ENCODE assay signal across 8 cellular contexts in the genomic region with DNA sequence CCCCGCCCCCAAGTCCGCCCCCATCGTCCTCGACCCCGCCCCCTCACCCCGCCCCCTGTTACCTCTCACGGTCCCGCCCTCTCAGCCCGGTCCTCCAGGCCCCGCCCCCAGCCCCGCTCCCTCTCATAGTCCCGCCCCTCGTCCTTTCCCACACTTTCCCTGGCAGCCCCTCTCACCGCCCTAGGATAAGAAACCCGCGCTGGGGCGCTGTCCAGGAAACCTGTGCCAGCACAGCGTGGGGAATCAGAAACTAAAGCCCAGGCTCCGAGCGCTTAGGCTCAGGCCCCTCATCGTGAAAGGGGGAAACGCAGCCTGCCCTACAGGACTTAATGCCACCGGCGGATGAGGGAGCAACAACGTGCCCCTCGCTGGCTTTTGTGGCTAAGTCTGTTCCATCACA. TPM values are rescaled to one million over a fixed set of nuclear protein-coding genes. Genes with fewer than 3 reads are reported as not detected.
A peak's percentile ranks its signal among the peaks of the same experiment; 100 is the strongest.
DNase-seq lines count a peak whose midpoint lies in the region; ATAC-seq and TF ChIP-seq lines count a peak whose summit lies in the region.

No MANE protein-coding gene starts in this region.

- peak overlapping the region; percentile 71 for H3K4me3 ChIP-seq in SK-N-MC
- peak overlapping the region; percentile 40 to 51 for H3K4me3 ChIP-seq in duodenal mucosa (ENCODE audit: low read depth in 1 of 2, low read length in 2 of 2)
- H3K4me3 ChIP-seq in testis = peak overlapping the region in 1 of 2 donors; percentile 35

- H3K9ac ChIP-seq in SK-N-MC (ENCODE audit: insufficient read length) (no peak overlapping the region), duodenal mucosa (ENCODE audit: low read depth in 1 of 2, low read length in 2 of 2) (no peak overlapping the region)

- no peak for TF ChIP-seq POLR2A in testis (IDR thresholded peaks at IDR 0.05)

- peaks cover 2% of the 10 kb centered on the region for H3K27me3 Mint-ChIP-seq in mesothelial cell of epicardium (ENCODE audit: low read depth)

- no peak overlapping the region for H3K4me3 Mint-ChIP-seq in mesothelial cell of epicardium

- DNase-seq in GM13976 (ENCODE audit: low spot score) (peak; percentile 76), SK-N-MC (ENCODE audit: low read depth, low spot score) (no peak), mesothelial cell of epicardium (ENCODE audit: low spot score in 2 of 2, unreplicated experiment in 2 of 2) (peak; percentile 53 to 59), testis (peak; percentile 82)

- peaks cover 5% of the 10 kb centered on the region for H3K4me1 Mint-ChIP-seq in mesothelial cell of epicardium

- in situ Hi-C loops in GM13976 (cut with MboI; ENCODE audit: low sequenced_read_pairs, unreplicated experiment) = no loop called here

- H3K9me3 ChIP-seq in SK-N-MC (ENCODE audit: low read depth, low read length) = no peaks in the 10 kb centered on the region
- H3K9me3 ChIP-seq in duodenal mucosa (ENCODE audit: control insufficient read depth in 1 of 2, low read length in 2 of 2) = no peaks in the 10 kb centered on the region
- H3K9me3 ChIP-seq in testis = no peaks in the 10 kb centered on the region

- intact Hi-C loops in testis (cut with DNase I; ENCODE audit: low total_unique reads) = no loop called here

- no peaks in the 10 kb centered on the region for H3K9me3 Mint-ChIP-seq in mesothelial cell of epicardium

- 18 to 19% methylated on average over 10 to 26 of the region's 26 CpGs for WGBS in testis, 2 donors

- H3K27ac ChIP-seq in SK-N-MC (no peak overlapping the region), duodenal mucosa (ENCODE audit: low read depth, low read length) (peak overlapping the region; percentile 37), testis (no peak overlapping the region)

- no peaks in the 10 kb centered on the region for H3K27me3 ChIP-seq in duodenal mucosa (ENCODE audit: control insufficient read depth in 1 of 2, insufficient read depth in 2 of 2, low read length in 2 of 2)
- no peaks in the 10 kb centered on the region for H3K27me3 ChIP-seq in testis

- ATAC-seq in GM19324 (IDR thresholded peaks at IDR 0.05; ENCODE audit: low FRiP score, unreplicated experiment) = no peak
- ATAC-seq in HG02852 (IDR thresholded peaks at IDR 0.05; ENCODE audit: unreplicated experiment) = no peak
- no peak for ATAC-seq in GM19328 (IDR thresholded peaks at IDR 0.05; ENCODE audit: unreplicated experiment)

- H3K4me1 ChIP-seq in duodenal mucosa (ENCODE audit: control insufficient read depth in 1 of 2, insufficient read depth in 2 of 2, low read length in 2 of 2) (peaks cover 25 to 27% of the 10 kb centered on the region in 2 donors), testis (no peaks in the 10 kb centered on the region)

- H3K36me3 Mint-ChIP-seq in mesothelial cell of epicardium = no peaks in the 10 kb centered on the region

- no peaks in the 10 kb centered on the region for H3K36me3 ChIP-seq in SK-N-MC (ENCODE audit: insufficient read depth, low read length)
- no peaks in the 10 kb centered on the region for H3K36me3 ChIP-seq in duodenal mucosa (ENCODE audit: control insufficient read depth in 1 of 2, insufficient read depth in 2 of 2, low read length in 2 of 2)
- H3K36me3 ChIP-seq in testis (ENCODE audit: low read depth, missing control alignments) = no peaks in the 10 kb centered on the region

- TF ChIP-seq CTCF in GM13976 (IDR thresholded peaks at IDR 0.05; ENCODE audit: borderline replicate concordance, control extremely low read depth, extremely low read depth, insufficient read depth, missing control alignments) (no peak), mesothelial cell of epicardium (IDR thresholded peaks at IDR 0.05; ENCODE audit: unreplicated experiment) (no peak), testis (IDR thresholded peaks at IDR 0.05) (no peak)

- H3K27ac Mint-ChIP-seq in mesothelial cell of epicardium = no peak overlapping the region

RNA-seq across cellular contexts. Expression of gene TRPM1, which starts 20.9 kb away (rescaled TPM):
- not detected in 3 replicates for total RNA-seq in mesothelial cell of epicardium
- total RNA-seq in testis = 1 to 10 TPM; 3.6 to 4.4 TPM
- 4.4 TPM for polyA plus RNA-seq in testis (ENCODE audit: insufficient read depth, low read depth, low replicate concordance)
